ENCODE assay signal across 9 cellular contexts in genomic region chr9:116218399-116218798, GRCh38.
"Had no signal": no experiment of that assay in that cellular context is flagged by ENCODE, and none has a peak within 500 bp of the region (broad histone marks: within the 10 kb centered on the region; RNA-seq: fewer than 3 reads in every experiment).

No MANE protein-coding gene starts in this region.

- H3K9ac ChIP-seq: GM23248 had no signal

- H3K36me3 ChIP-seq: HAP-1 had no signal

- H3K27ac ChIP-seq: GM23248 had no signal

- DNase-seq: GM23248, GOT3, H7, H9, HCEC 1CT, HFFc6 had no signal

- H3K4me2 ChIP-seq: GM23338 had no signal

- H3K4me1 ChIP-seq: HAP-1 had no signal

- H3K4me3 ChIP-seq: GM23248, GM23338, HAP-1 had no signal

- H2AFZ ChIP-seq: GM23248, GM23338 had no signal

- H3K9me3 ChIP-seq: HAP-1 had no signal

- ATAC-seq: GM23338, HCT116 had no signal
